In genomic region chr6:33073431-33073871, GRCh38 we compare ENCODE assay signal across 9 cellular contexts. TPM values are rescaled to one million over a fixed set of nuclear protein-coding genes. Genes with fewer than 3 reads are reported as not detected.
DNase-seq lines count a peak whose midpoint lies in the region; ATAC-seq and TF ChIP-seq lines count a peak whose summit lies in the region.
"Had no signal": no experiment of that assay in that cellular context is flagged by ENCODE, and none has a peak within 500 bp of the region (broad histone marks: within the 10 kb centered on the region; RNA-seq: fewer than 3 reads in every experiment).

HLA-DPA1 (minus strand) TSS chr6:33073649.

- H3K27me3 Mint-ChIP-seq in Caco-2 (ENCODE audit: insufficient read depth, unreplicated experiment) = peaks cover 7% of the 10 kb centered on the region

- peaks cover 14% of the 10 kb centered on the region for H3K36me3 ChIP-seq in upper lobe of right lung
- H3K36me3 ChIP-seq in Caco-2 (ENCODE audit: control insufficient read depth, insufficient read depth, low read length) = no peaks in the 10 kb centered on the region

- no peaks in the 10 kb centered on the region for H3K9me3 Mint-ChIP-seq in Caco-2 (ENCODE audit: unreplicated experiment)

- POLR2A ChIA-PET in Caco-2 (lab: Charles Lee) = no interaction called here

- TF ChIP-seq CTCF in upper lobe of right lung (IDR thresholded peaks at IDR 0.05) = no peak
- TF ChIP-seq CTCF in Caco-2 (IDR thresholded peaks at IDR 0.05; ENCODE audit: insufficient read depth in 1 of 2, low read depth in 1 of 2, low read length in 1 of 2, severe bottlenecking in 1 of 2, unreplicated experiment in 1 of 2) = no peak

- peak within 1 kb of the TSS; percentile 76 for H3K27ac ChIP-seq in upper lobe of right lung
- H3K27ac ChIP-seq: HL-60 had no signal

- no peaks in the 10 kb centered on the region for H3K4me1 Mint-ChIP-seq in Caco-2 (ENCODE audit: low read depth, unreplicated experiment)

- H3K4me3 Mint-ChIP-seq in Caco-2 (ENCODE audit: unreplicated experiment) = no peak within 1 kb of the TSS

- H3K36me3 Mint-ChIP-seq in Caco-2 (ENCODE audit: insufficient read depth, unreplicated experiment) = no peaks in the 10 kb centered on the region

- BruUV-seq in Caco-2 (replicated peaks; lab: Mats Ljungman, UMichigan) = no TSS peak

- DNase-seq in Ammon's horn (ENCODE audit: low spot score) (peak; percentile 77), lung microvascular endothelial cell (ENCODE audit: low read depth in 2 of 2) (peak; percentile 17 to 23), upper lobe of right lung (no peak), Caco-2 (no peak)
- peak; percentile 31 for DNase-seq in central memory CD4-positive, alpha-beta T cell

- H3K4me1 ChIP-seq in upper lobe of right lung (peaks cover 7% of the 10 kb centered on the region), Caco-2 (no peaks in the 10 kb centered on the region)

- no peaks in the 10 kb centered on the region for H3K9me3 ChIP-seq in upper lobe of right lung
- no peaks in the 10 kb centered on the region for H3K9me3 ChIP-seq in Caco-2

- ATAC-seq in GM18868 (IDR thresholded peaks at IDR 0.05; ENCODE audit: unreplicated experiment) = peak; percentile 81
- peak; percentile 63 for ATAC-seq in HG02981 (IDR thresholded peaks at IDR 0.05; ENCODE audit: unreplicated experiment)
- ATAC-seq in SK-N-SH treated with all-trans-retinoic acid at 6 μM for 48 hours = peak; percentile 93
- ATAC-seq in upper lobe of right lung = peak; percentile 93

- CTCF ChIA-PET in Caco-2 (lab: Charles Lee) = no interaction called here

- peak within 1 kb of the TSS; percentile 58 for H3K4me3 ChIP-seq in upper lobe of right lung
- no peak within 1 kb of the TSS for H3K4me3 ChIP-seq in Caco-2 (ENCODE audit: low read depth, low read length)

- intact Hi-C loops in upper lobe of right lung (cut with DNase I) = no loop called here
- intact Hi-C loops in Caco-2 (cut with micrococcal nuclease; ENCODE audit: unreplicated experiment) = no loop called here

- H3K27me3 ChIP-seq in upper lobe of right lung = no peaks in the 10 kb centered on the region
- no peaks in the 10 kb centered on the region; the same call in 1 of the 2 replicates for H3K27me3 ChIP-seq in Caco-2 (replicated peaks; ENCODE audit: control insufficient read depth, insufficient read depth, low read length)

- no peak within 1 kb of the TSS for H3K27ac Mint-ChIP-seq in Caco-2 (ENCODE audit: unreplicated experiment)

TF ChIP-seq in SK-N-SH treated with all-trans-retinoic acid at 6 μM for 48 hours, 23 proteins besides CTCF, POLR2A, EP300 and RAD21:
- TF ChIP-seq POU6F1 (CRISPR knock-in tag; IDR thresholded peaks at IDR 0.05; ENCODE audit: borderline replicate concordance, low read depth) (no peak), TSHZ2 (CRISPR knock-in tag; IDR thresholded peaks at IDR 0.05) (no peak), PPARA (CRISPR knock-in tag; IDR thresholded peaks at IDR 0.05; ENCODE audit: borderline replicate concordance) (no peak), CREB5 (CRISPR knock-in tag; IDR thresholded peaks at IDR 0.05; ENCODE audit: low read depth) (no peak), ISL1 (CRISPR knock-in tag; IDR thresholded peaks at IDR 0.05) (no peak), GLIS3 (CRISPR knock-in tag; IDR thresholded peaks at IDR 0.05) (no peak), PATZ1 (CRISPR knock-in tag; IDR thresholded peaks at IDR 0.05; ENCODE audit: borderline replicate concordance) (no peak), TCF4 (CRISPR knock-in tag; IDR thresholded peaks at IDR 0.05; ENCODE audit: borderline replicate concordance) (no peak), ARNTL (CRISPR knock-in tag; IDR thresholded peaks at IDR 0.05; ENCODE audit: borderline replicate concordance, low read depth) (no peak), BACH2 (CRISPR knock-in tag; IDR thresholded peaks at IDR 0.05; ENCODE audit: borderline replicate concordance) (no peak), ZNF565 (CRISPR knock-in tag; conservative IDR thresholded peaks at IDR 0.05; ENCODE audit: low read depth) (no peak), CSDC2 (CRISPR knock-in tag; IDR thresholded peaks at IDR 0.05) (no peak), ZNF70 (CRISPR knock-in tag; IDR thresholded peaks at IDR 0.05) (no peak), CSRNP3 (CRISPR knock-in tag; IDR thresholded peaks at IDR 0.05) (no peak), SNAI2 (CRISPR knock-in tag; IDR thresholded peaks at IDR 0.05) (no peak), OSR1 (CRISPR knock-in tag; IDR thresholded peaks at IDR 0.05) (no peak), ZC3H10 (CRISPR knock-in tag; IDR thresholded peaks at IDR 0.05) (no peak), TOX (CRISPR knock-in tag; IDR thresholded peaks at IDR 0.05; ENCODE audit: borderline replicate concordance) (no peak), RARB (CRISPR knock-in tag; IDR thresholded peaks at IDR 0.05) (no peak)

RNA-seq across cellular contexts. Expression of gene HLA-DPA1, which starts in this region (rescaled TPM):
- 3.0 and 10.5 TPM in 2 replicates for total RNA-seq in lung microvascular endothelial cell
- 491 TPM for total RNA-seq in upper lobe of right lung
- not detected in 2 replicates for total RNA-seq in Caco-2 (2022)

Comparison
In these comparisons a context has a peak if more than half of its experiments do, and no peak if none do; other contexts are left out.
1. RNA of gene HLA-DPA1 (total RNA-seq): 491 TPM in upper lobe of right lung (single experiment); 3.0 to 10.5 TPM in lung microvascular endothelial cell and not detected in Caco-2; every median in the first group is over 10 times any median in the second.
2. DNase-seq: peak in Ammon's horn (single experiment), central memory CD4-positive, alpha-beta T cell (single experiment) and lung microvascular endothelial cell (2 of 2); none in upper lobe of right lung (single experiment) and Caco-2 (0 of 2).
3. Peak in every context shown above with its lines, with median percentiles within 50 percentile points of each other: ATAC-seq.